Comparison of ENCODE assay signal across 11 cellular contexts in genomic region chr6:31487674-31488073, GRCh38. TPM values are rescaled to one million over a fixed set of nuclear protein-coding genes. Genes with fewer than 3 reads are reported as not detected.
DNase-seq lines count a peak whose midpoint lies in the region; ATAC-seq, FAIRE-seq and TF ChIP-seq lines count a peak whose summit lies in the region.
"Not testable (repeated sequence)": the region's sequence is repeated elsewhere in the genome, so short reads cannot be mapped to it uniquely, and the experiment has no call there.
"Had no signal": no experiment of that assay in that cellular context is flagged by ENCODE, and none has a peak within 500 bp of the region (broad histone marks: within the 10 kb centered on the region; RNA-seq: fewer than 3 reads in every experiment).

No MANE protein-coding gene starts in this region.

- RAD21 ChIA-PET in HCT116 (lab: Charles Lee; ENCODE audit: low non-redundant PET in 1 of 2, low total read pairs in 2 of 2, uncharacterized antibody in 2 of 2, unreplicated experiment in 2 of 2), result not testable (repeated sequence)

- ATAC-seq in HCT116; activated T-helper 17 cell treated with anti-CD3 and anti-CD28 coated beads, Interleukin-2, amount 50 U/mL, for 72 hours (replicated peaks): not testable (repeated sequence)
- peak; percentile 60 for ATAC-seq in RWPE2 (ENCODE audit: low read depth)

- not testable (repeated sequence) for H3K4me1 Mint-ChIP-seq in activated T-helper 17 cell treated with anti-CD3 and anti-CD28 coated beads, Interleukin-2, amount 50 U/mL, for 72 hours

- FAIRE-seq in bronchial epithelial cell (lab: Jason Lieb, UNC), result not testable (repeated sequence)
- FAIRE-seq in keratinocyte (lab: Jason Lieb, UNC), result peak; percentile 23

- H3K9me3 ChIP-seq in HCT116 (ENCODE audit: control insufficient read depth in 1 of 2, insufficient read depth in 1 of 2, low read depth in 1 of 2, low read length in 2 of 2); RWPE2 (ENCODE audit: severe bottlenecking); keratinocyte (ENCODE audit: control insufficient read depth, low read depth, low read length): not testable (repeated sequence)

- not testable (repeated sequence) for TF ChIP-seq POLR2A in HCT116 (IDR thresholded peaks at IDR 0.05; ENCODE audit: borderline replicate concordance, extremely low read depth, insufficient read depth, insufficient read length)

- not testable (repeated sequence) for H4K20me1 ChIP-seq in HCT116 (ENCODE audit: insufficient read depth); keratinocyte (ENCODE audit: control insufficient read depth, extremely low read depth, insufficient read depth, low read length)

- not testable (repeated sequence) for H3K27me3 ChIP-seq in HCT116 (ENCODE audit: insufficient read depth, low read length); RWPE2 (ENCODE audit: insufficient read depth, poor library complexity, severe bottlenecking); bronchial epithelial cell (ENCODE audit: control insufficient read depth, insufficient read depth, low read length); keratinocyte (ENCODE audit: control insufficient read depth, extremely low read depth, insufficient read depth, low read length)

- not testable (repeated sequence) for H3K27me3 Mint-ChIP-seq in activated T-helper 17 cell treated with anti-CD3 and anti-CD28 coated beads, Interleukin-2, amount 50 U/mL, for 72 hours

- H3K4me3 Mint-ChIP-seq in activated T-helper 17 cell treated with anti-CD3 and anti-CD28 coated beads, Interleukin-2, amount 50 U/mL, for 72 hours, result not testable (repeated sequence)

- H3K9me2 ChIP-seq in HCT116 (ENCODE audit: insufficient read depth), result not testable (repeated sequence)

- CTCF ChIA-PET in HCT116 (lab: Charles Lee), result not testable (repeated sequence)

- BruUV-seq in HCT116 (replicated peaks; lab: Mats Ljungman, UMichigan), result not testable (repeated sequence)

- not testable (repeated sequence) for H3K36me3 ChIP-seq in HCT116 (ENCODE audit: control insufficient read depth in 1 of 2, insufficient read depth in 2 of 2, low read length in 2 of 2); RWPE2 (ENCODE audit: low read depth); bronchial epithelial cell (ENCODE audit: control insufficient read depth, insufficient read depth, low read length); keratinocyte (ENCODE audit: control insufficient read depth in 2 of 2, extremely low read depth in 1 of 2, insufficient read depth in 2 of 2, low read length in 2 of 2)

- POLR2A ChIA-PET in HCT116 (lab: Charles Lee), result not testable (repeated sequence)

- dilution Hi-C loops in keratinocyte (cut with MboI; ENCODE audit: extremely low pct_ligation_motif_present, low sequenced_read_pairs), result loop anchor here (10.0 kb wide), 1 partner anchor 63 kb away; no protein-coding TSS in a partner anchor

- H3K4me2 ChIP-seq in HCT116 (ENCODE audit: low read length); keratinocyte (ENCODE audit: control insufficient read depth, extremely low read depth, insufficient read depth, low read depth, low read length): not testable (repeated sequence)

- not testable (repeated sequence) for H3K9me3 Mint-ChIP-seq in activated T-helper 17 cell treated with anti-CD3 and anti-CD28 coated beads, Interleukin-2, amount 50 U/mL, for 72 hours

- not testable (repeated sequence) for DNase-seq in HCT116 (ENCODE audit: low read depth, low spot score); RWPE2 (ENCODE audit: low spot score); keratinocyte (ENCODE audit: low read depth, low spot score)
- peak; percentile 75 for DNase-seq in bronchial epithelial cell (ENCODE audit: low read depth)

- H2AFZ ChIP-seq in HCT116 (ENCODE audit: low read depth, low read length, poor library complexity, severe bottlenecking); keratinocyte (ENCODE audit: control insufficient read depth, low read length): not testable (repeated sequence)

- H3K9ac ChIP-seq in HCT116 (ENCODE audit: low read length); keratinocyte (ENCODE audit: control insufficient read depth, extremely low read depth, insufficient read depth, low read length): not testable (repeated sequence)

- H3K4me3 ChIP-seq in HCT116 (replicated peaks in 1 of 2; ENCODE audit: low read depth in 1 of 2, low read length in 2 of 2); RWPE2 (ENCODE audit: severe bottlenecking); bronchial epithelial cell (ENCODE audit: low read depth, low read length); keratinocyte (ENCODE audit: control insufficient read depth in 2 of 3, extremely low read depth in 1 of 3, insufficient read depth in 2 of 3, low read depth in 1 of 3, low read length in 3 of 3): not testable (repeated sequence)

- intact Hi-C loops in HCT116 (cut with micrococcal nuclease), result not testable (repeated sequence)

- not testable (repeated sequence) for H3K79me2 ChIP-seq in HCT116 (ENCODE audit: insufficient read depth, low read length); keratinocyte (ENCODE audit: control insufficient read depth, insufficient read depth, low read length)

- not testable (repeated sequence) for H3K9me1 ChIP-seq in keratinocyte (ENCODE audit: control insufficient read depth, extremely low read depth, insufficient read depth, low read length)

- peak overlapping the region; percentile 41 for H3K27ac Mint-ChIP-seq in activated T-helper 17 cell treated with anti-CD3 and anti-CD28 coated beads, Interleukin-2, amount 50 U/mL, for 72 hours

- TF ChIP-seq RAD21 in HCT116 (IDR thresholded peaks at IDR 0.05; ENCODE audit: low read depth), result not testable (repeated sequence)

- not testable (repeated sequence) for H3K36me3 Mint-ChIP-seq in activated T-helper 17 cell treated with anti-CD3 and anti-CD28 coated beads, Interleukin-2, amount 50 U/mL, for 72 hours (ENCODE audit: low read depth)

- H3K4me1 ChIP-seq in HCT116 (ENCODE audit: control insufficient read depth in 1 of 2, insufficient read depth in 2 of 2, low read length in 2 of 2) (peaks cover 12 to 18% of the 10 kb centered on the region in 2 experiments), keratinocyte (ENCODE audit: control insufficient read depth, extremely low read depth, insufficient read depth, low read length) (peaks cover 15% of the 10 kb centered on the region)
- not testable (repeated sequence) for H3K4me1 ChIP-seq in RWPE2 (ENCODE audit: insufficient read depth, poor library complexity, severe bottlenecking)

- H3K27ac ChIP-seq in HCT116 (ENCODE audit: low read depth, low read length) (peak overlapping the region; percentile 43; the same call in 1 of the 2 replicates), keratinocyte (ENCODE audit: control insufficient read depth, insufficient read depth, low read length) (peak overlapping the region; percentile 20)
- H3K27ac ChIP-seq in RWPE2 (ENCODE audit: poor library complexity, severe bottlenecking), result not testable (repeated sequence)

- TF ChIP-seq CTCF in HCT116 (IDR thresholded peaks at IDR 0.05 in 2 of 3, conservative IDR thresholded peaks at IDR 0.05 in 1 of 3; ENCODE audit: borderline replicate concordance in 1 of 3, insufficient read depth in 1 of 3, low read depth in 2 of 3, low read length in 2 of 3); RWPE2 (IDR thresholded peaks at IDR 0.05; ENCODE audit: poor library complexity, severe bottlenecking); bronchial epithelial cell (IDR thresholded peaks at IDR 0.05; ENCODE audit: insufficient read depth, low read length, severe bottlenecking); keratinocyte (optimal IDR thresholded peaks at IDR 0.05 in 1 of 3, IDR thresholded peaks at IDR 0.05 in 1 of 3, conservative IDR thresholded peaks at IDR 0.05 in 1 of 3; ENCODE audit: extremely low read depth in 1 of 3, insufficient read depth in 2 of 3, low read length in 3 of 3): not testable (repeated sequence)

RNA-seq across cellular contexts. Expression of gene MICB, which starts 10.3 kb away (rescaled TPM):
- total RNA-seq in HCT116 (2021; ENCODE audit: unreplicated experiment), result 21.7 TPM
- polyA plus RNA-seq in HCT116 (2012), result 15.0 and 15.4 TPM in 2 replicates
- total RNA-seq in activated T-helper 17 cell treated with anti-CD3 and anti-CD28 coated beads, Interleukin-2, amount 50 U/mL, for 72 hours, result 10 to 100 TPM; 25.8 to 34.3 TPM
- 2.9 and 3.7 TPM in 2 replicates for total RNA-seq in bronchial epithelial cell
- 6.0 to 18.1 TPM (median 8.6 TPM) in 3 replicates for polyA plus RNA-seq in keratinocyte
- polyA plus RNA-seq in keratinocyte (2011; ENCODE audit: low read depth), result 0.69 TPM
- polyA plus RNA-seq in keratinocyte (2011; cell fraction: cytosol; rRNA removed), result 6.2 and 8.3 TPM in 2 replicates
- polyA plus RNA-seq in keratinocyte (2011; cell fraction: nucleus; rRNA removed), result 7.2 and 7.6 TPM in 2 replicates
- 1.4 and 10.3 TPM in 2 replicates for polyA plus RNA-seq in keratinocyte (2012; ENCODE audit: low replicate concordance)
- 8.9 to 25.9 TPM (median 9.9 TPM) in 3 replicates for polyA minus RNA-seq in keratinocyte
- polyA minus RNA-seq in keratinocyte (2011; cell fraction: cytosol; rRNA and poly(A)+ RNA removed), result 10.2 TPM
- 3.2 and 7.9 TPM in 2 replicates for polyA minus RNA-seq in keratinocyte (2011; cell fraction: nucleus; rRNA and poly(A)+ RNA removed)

RNA-seq across cellular contexts. Expression of gene MCCD1, which starts 41.1 kb away (rescaled TPM):
- total RNA-seq in HCT116 (2021; ENCODE audit: unreplicated experiment) (not detected), bronchial epithelial cell (not detected in 2 replicates)
- polyA plus RNA-seq in HCT116 (2012), result 0.06 TPM in 1 of 2 replicates, not detected in the other
- total RNA-seq in activated T-helper 17 cell treated with anti-CD3 and anti-CD28 coated beads, Interleukin-2, amount 50 U/mL, for 72 hours, result not detected
- polyA plus RNA-seq in keratinocyte, result not detected in 3 replicates
- polyA plus RNA-seq in keratinocyte (2011; ENCODE audit: low read depth), result not detected
- not detected in 2 replicates for polyA plus RNA-seq in keratinocyte (2011; cell fraction: cytosol; rRNA removed)
- not detected in 2 replicates for polyA plus RNA-seq in keratinocyte (2011; cell fraction: nucleus; rRNA removed)
- polyA plus RNA-seq in keratinocyte (2012; ENCODE audit: low replicate concordance), result not detected in 2 replicates
- polyA minus RNA-seq in keratinocyte, result not detected in 3 replicates
- not detected for polyA minus RNA-seq in keratinocyte (2011; cell fraction: cytosol; rRNA and poly(A)+ RNA removed)
- not detected in 2 replicates for polyA minus RNA-seq in keratinocyte (2011; cell fraction: nucleus; rRNA and poly(A)+ RNA removed)
- total RNA-seq: Caco-2; CD8-positive, alpha-beta T cell; GM23248; NCI-H460; OCI-LY7 had no signal
- polyA plus RNA-seq: A549, GM23248 had no signal

RNA-seq across cellular contexts. Expression of gene DDX39B, which starts 54.1 kb away (rescaled TPM):
- total RNA-seq in HCT116 (2021; ENCODE audit: unreplicated experiment) (545 TPM), bronchial epithelial cell (335 and 385 TPM in 2 replicates)
- 505 and 511 TPM in 2 replicates for polyA plus RNA-seq in HCT116 (2012)
- total RNA-seq in activated T-helper 17 cell treated with anti-CD3 and anti-CD28 coated beads, Interleukin-2, amount 50 U/mL, for 72 hours, result 100 to 1,000 TPM; 558 to 568 TPM
- 270 to 540 TPM (median 314 TPM) in 3 replicates for polyA plus RNA-seq in keratinocyte
- 131 TPM for polyA plus RNA-seq in keratinocyte (2011; ENCODE audit: low read depth)
- 156 and 228 TPM in 2 replicates for polyA plus RNA-seq in keratinocyte (2011; cell fraction: cytosol; rRNA removed)
- 643 and 658 TPM in 2 replicates for polyA plus RNA-seq in keratinocyte (2011; cell fraction: nucleus; rRNA removed)
- polyA plus RNA-seq in keratinocyte (2012; ENCODE audit: low replicate concordance), result 172 and 266 TPM in 2 replicates
- 432 to 600 TPM (median 568 TPM) in 3 replicates for polyA minus RNA-seq in keratinocyte
- polyA minus RNA-seq in keratinocyte (2011; cell fraction: cytosol; rRNA and poly(A)+ RNA removed), result 229 TPM
- polyA minus RNA-seq in keratinocyte (2011; cell fraction: nucleus; rRNA and poly(A)+ RNA removed), result 190 and 275 TPM in 2 replicates

RNA-seq across cellular contexts. Expression of gene ATP6V1G2, which starts 58.7 kb away (rescaled TPM):
- total RNA-seq in HCT116 (2021; ENCODE audit: unreplicated experiment) (1.8 TPM), bronchial epithelial cell (0.26 and 0.51 TPM in 2 replicates)
- polyA plus RNA-seq in HCT116 (2012), result 1.5 and 1.7 TPM in 2 replicates
- 1 to 10 TPM; 2.1 to 2.4 TPM for total RNA-seq in activated T-helper 17 cell treated with anti-CD3 and anti-CD28 coated beads, Interleukin-2, amount 50 U/mL, for 72 hours
- polyA plus RNA-seq in keratinocyte, result 0.46 to 1.3 TPM (median 0.94 TPM) in 3 replicates
- polyA plus RNA-seq in keratinocyte (2011; ENCODE audit: low read depth), result not detected
- polyA plus RNA-seq in keratinocyte (2011; cell fraction: cytosol; rRNA removed), result 0.36 and 0.58 TPM in 2 replicates
- polyA plus RNA-seq in keratinocyte (2011; cell fraction: nucleus; rRNA removed), result 1.5 and 2.2 TPM in 2 replicates
- polyA plus RNA-seq in keratinocyte (2012; ENCODE audit: low replicate concordance), result 0.36 and 0.48 TPM in 2 replicates
- polyA minus RNA-seq in keratinocyte, result 0.53 to 2.9 TPM in 2 of 3 replicates, not detected in the other
- not detected for polyA minus RNA-seq in keratinocyte (2011; cell fraction: cytosol; rRNA and poly(A)+ RNA removed)
- polyA minus RNA-seq in keratinocyte (2011; cell fraction: nucleus; rRNA and poly(A)+ RNA removed), result not detected in 2 replicates

RNA-seq across cellular contexts. Expression of gene NFKBIL1, which starts 59.7 kb away (rescaled TPM):
- total RNA-seq in HCT116 (2021; ENCODE audit: unreplicated experiment) (26.6 TPM), bronchial epithelial cell (38.9 and 40.0 TPM in 2 replicates)
- polyA plus RNA-seq in HCT116 (2012), result 25.2 and 30.4 TPM in 2 replicates
- total RNA-seq in activated T-helper 17 cell treated with anti-CD3 and anti-CD28 coated beads, Interleukin-2, amount 50 U/mL, for 72 hours, result 10 to 100 TPM; 14.1 to 29.8 TPM
- polyA plus RNA-seq in keratinocyte, result 4.8 to 8.9 TPM (median 7.2 TPM) in 3 replicates
- 3.9 TPM for polyA plus RNA-seq in keratinocyte (2011; ENCODE audit: low read depth)
- polyA plus RNA-seq in keratinocyte (2011; cell fraction: cytosol; rRNA removed), result 4.1 and 11.0 TPM in 2 replicates
- 5.9 and 10.3 TPM in 2 replicates for polyA plus RNA-seq in keratinocyte (2011; cell fraction: nucleus; rRNA removed)
- polyA plus RNA-seq in keratinocyte (2012; ENCODE audit: low replicate concordance), result 11.1 and 11.7 TPM in 2 replicates
- polyA minus RNA-seq in keratinocyte, result 1.2 to 6.2 TPM (median 2.1 TPM) in 3 replicates
- polyA minus RNA-seq in keratinocyte (2011; cell fraction: cytosol; rRNA and poly(A)+ RNA removed), result 15.3 TPM
- 5.4 and 6.5 TPM in 2 replicates for polyA minus RNA-seq in keratinocyte (2011; cell fraction: nucleus; rRNA and poly(A)+ RNA removed)
